Comparison of ENCODE assay signal across 29 cellular contexts in genomic region chr11:33083918-33084317, GRCh38.
"Had no signal": no experiment of that assay in that cellular context is flagged by ENCODE, and none has a peak within 500 bp of the region (broad histone marks: within the 10 kb centered on the region; RNA-seq: fewer than 3 reads in every experiment).

No MANE protein-coding gene starts in this region.

- H3K27ac Mint-ChIP-seq: activated CD4-positive, alpha-beta T cell treated with anti-CD3 and anti-CD28 coated beads, Interleukin-2, amount 10 ng/mL, durations not matched to agents 24 days and 14 days; activated naive CD4-positive, alpha-beta T cell treated with anti-CD3 and anti-CD28 coated beads, Interleukin-2, amount 10 ng/mL, durations not matched to agents 7 days and 5 days; activated naive CD8-positive, alpha-beta T cell treated with anti-CD3 and anti-CD28 coated beads, Interleukin-2, amount 50 U/mL, for 24 hours; activated T-helper 1 cell treated with anti-CD3 and anti-CD28 coated beads, Interleukin-12 subunit alpha, Interleukin-12 subunit beta, Interleukin-2, Interleukin-4 antibody, amounts not matched to agents 30 ng/mL and 10 ng/mL and 1 ng/mL, durations not matched to agents 14 hours and 24 hours and 36 hours had no signal

- H3K4me1 ChIP-seq: SJCRH30 had no signal

- ATAC-seq: activated naive CD8-positive, alpha-beta T cell treated with anti-CD3 and anti-CD28 coated beads, Interleukin-2, amount 50 U/mL, for 24 hours; activated T-cell treated with anti-CD3 and anti-CD28 coated beads, Interleukin-2, amount 50 U/mL, for 4 hours; Panc1 had no signal

- H3K27me3 ChIP-seq: SJCRH30 had no signal

- H3K4me3 Mint-ChIP-seq: activated CD4-positive, alpha-beta T cell treated with anti-CD3 and anti-CD28 coated beads, Interleukin-2, amount 10 ng/mL, durations not matched to agents 24 days and 14 days; activated naive CD4-positive, alpha-beta T cell treated with anti-CD3 and anti-CD28 coated beads, Interleukin-2, amount 10 ng/mL, durations not matched to agents 7 days and 5 days; activated naive CD8-positive, alpha-beta T cell; activated naive CD8-positive, alpha-beta T cell treated with anti-CD3 and anti-CD28 coated beads, Interleukin-2, amount 50 U/mL, for 24 hours; activated T-cell treated with anti-CD3 and anti-CD28 coated beads, Interleukin-2, amount 50 U/mL, for 4 hours; activated T-helper 1 cell treated with anti-CD3 and anti-CD28 coated beads, Interleukin-12 subunit alpha, Interleukin-12 subunit beta, Interleukin-2, Interleukin-4 antibody, amounts not matched to agents 30 ng/mL and 10 ng/mL and 1 ng/mL, durations not matched to agents 14 hours and 24 hours and 36 hours; brain had no signal

- H3K9me3 ChIP-seq: SJCRH30 had no signal

- H3K27me3 Mint-ChIP-seq: activated CD4-positive, alpha-beta T cell treated with anti-CD3 and anti-CD28 coated beads, Interleukin-2, amount 10 ng/mL, durations not matched to agents 24 days and 14 days; activated naive CD4-positive, alpha-beta T cell treated with anti-CD3 and anti-CD28 coated beads, Interleukin-2, amount 10 ng/mL, durations not matched to agents 7 days and 5 days; activated naive CD8-positive, alpha-beta T cell; activated naive CD8-positive, alpha-beta T cell treated with anti-CD3 and anti-CD28 coated beads, Interleukin-2, amount 50 U/mL, for 24 hours; brain had no signal

- H3K4me1 Mint-ChIP-seq: activated CD4-positive, alpha-beta T cell treated with anti-CD3 and anti-CD28 coated beads, Interleukin-2, amount 10 ng/mL, durations not matched to agents 24 days and 14 days; activated naive CD4-positive, alpha-beta T cell treated with anti-CD3 and anti-CD28 coated beads, Interleukin-2, amount 10 ng/mL, durations not matched to agents 7 days and 5 days; activated naive CD8-positive, alpha-beta T cell treated with anti-CD3 and anti-CD28 coated beads, Interleukin-2, amount 50 U/mL, for 24 hours; brain had no signal

- H3K9ac ChIP-seq: KMS-11 had no signal

- H3K27ac ChIP-seq: KMS-11, SJCRH30, WERI-Rb-1 had no signal

- FAIRE-seq: bronchial epithelial cell had no signal

- DNase-seq: activated CD4-positive, alpha-beta T cell treated with anti-CD3 and anti-CD28 coated beads for 1 hour; activated CD4-positive, alpha-beta T cell treated with anti-CD3 and anti-CD28 coated beads, Interleukin-2, amount 10 ng/mL, durations not matched to agents 24 days and 14 days; activated CD4-positive, alpha-beta T cell treated with anti-CD3 and anti-CD28 coated beads, Interleukin-2, amount 50 U/mL, for 48 hours; activated CD4-positive, CD25-positive, alpha-beta regulatory T cell; activated effector memory CD4-positive, alpha-beta T cell treated with Interleukin-2 at 50 U/mL for 16 hours; activated naive CD4-positive, alpha-beta T cell treated with anti-CD3 and anti-CD28 coated beads, Interleukin-2, amount 10 ng/mL, durations not matched to agents 7 days and 5 days; activated naive CD8-positive, alpha-beta T cell treated with anti-CD3 and anti-CD28 coated beads, Interleukin-2, amount 50 U/mL, for 24 hours; activated T-cell treated with anti-CD3 and anti-CD28 coated beads, Interleukin-2, amount 50 U/mL, for 4 hours; anterior cingulate cortex; caudate nucleus; MM.1S; MV-4-11; NCI-H1092; NCI-H1436 treated with DMSO at 0.1 percent for 48 hours; NCI-H1694 treated with DMSO at 0.1 percent for 48 hours; NCI-H2029; NCI-H345; NCI-H524 treated with DMSO at 0.1 percent for 48 hours; SHP77; SJCRH30; T1000; WERI-Rb-1 had no signal

- H3K4me2 ChIP-seq: KMS-11 had no signal

- H3K9me3 Mint-ChIP-seq: activated CD4-positive, alpha-beta T cell treated with anti-CD3 and anti-CD28 coated beads, Interleukin-2, amount 10 ng/mL, durations not matched to agents 24 days and 14 days; activated naive CD4-positive, alpha-beta T cell treated with anti-CD3 and anti-CD28 coated beads, Interleukin-2, amount 10 ng/mL, durations not matched to agents 7 days and 5 days; activated naive CD8-positive, alpha-beta T cell treated with anti-CD3 and anti-CD28 coated beads, Interleukin-2, amount 50 U/mL, for 24 hours; activated T-cell treated with anti-CD3 and anti-CD28 coated beads, Interleukin-2, amount 50 U/mL, for 4 hours; activated T-helper 1 cell treated with anti-CD3 and anti-CD28 coated beads, Interleukin-12 subunit alpha, Interleukin-12 subunit beta, Interleukin-2, Interleukin-4 antibody, amounts not matched to agents 30 ng/mL and 10 ng/mL and 1 ng/mL, durations not matched to agents 14 hours and 24 hours and 36 hours; brain had no signal

- H3K4me3 ChIP-seq: SJCRH30, SK-N-MC had no signal
